8 cellular contexts compared by ENCODE assay signal in the genomic region with DNA sequence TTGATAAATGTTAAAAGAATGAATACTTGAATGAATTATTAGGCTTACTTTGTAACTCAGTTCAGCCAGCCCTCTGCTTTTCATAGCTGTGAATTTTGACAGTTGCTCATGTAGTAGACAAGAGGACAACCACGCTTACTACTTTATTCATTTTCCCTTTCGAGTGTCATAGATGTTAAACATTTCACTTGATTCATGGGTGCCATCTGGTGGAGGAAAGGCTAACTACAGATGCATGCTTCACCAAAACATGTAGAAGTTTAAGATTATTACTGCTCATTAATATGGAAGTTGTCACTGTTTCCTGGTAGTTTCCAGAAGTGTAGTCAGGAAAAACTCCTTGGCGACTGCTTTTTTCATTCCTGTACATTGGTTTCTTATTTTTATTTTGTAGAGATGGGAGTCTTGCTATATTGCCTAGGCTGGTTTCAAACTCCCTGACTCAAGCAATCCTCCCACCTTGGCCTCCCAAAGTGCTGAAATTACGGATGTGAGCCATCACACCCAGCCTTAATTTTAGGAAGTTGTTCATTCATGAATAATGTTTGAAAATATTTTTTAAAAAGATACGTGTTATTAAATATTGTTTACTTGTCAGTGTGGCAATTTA.
DNase-seq lines count a peak whose midpoint lies in the region; ATAC-seq, FAIRE-seq and TF ChIP-seq lines count a peak whose summit lies in the region.

No MANE protein-coding gene starts in this region.

- H3K4me1 ChIP-seq in HepG2 (ENCODE audit: insufficient read depth, low read length): no peaks in the 10 kb centered on the region

- H3K27ac ChIP-seq in HepG2 (ENCODE audit: extremely low read length, insufficient read depth, low read length): no peak overlapping the region

- FAIRE-seq in bronchial epithelial cell (lab: Jason Lieb, UNC) (no peak), HepG2 (lab: Jason Lieb, UNC) (peak; percentile 79)

- POLR2A ChIA-PET in HepG2 (lab: Yijun Ruan, JAX): no interaction called here

- H3K4me3 ChIP-seq in bronchial epithelial cell (ENCODE audit: low read depth, low read length): no peak overlapping the region
- no peak overlapping the region for H3K4me3 ChIP-seq in HepG2 (replicated peaks in 1 of 3; ENCODE audit: insufficient read depth in 1 of 3, low read depth in 2 of 3, low read length in 3 of 3)

- WGBS in HepG2 (ENCODE audit: low lambda C conversion rate): 13% methylated on average over 5 of the region's 5 CpGs

- H3K36me3 ChIP-seq in bronchial epithelial cell (ENCODE audit: control insufficient read depth, insufficient read depth, low read length): no peaks in the 10 kb centered on the region
- no peaks in the 10 kb centered on the region for H3K36me3 ChIP-seq in HepG2 (replicated peaks in 1 of 2; ENCODE audit: control insufficient read depth in 1 of 2, insufficient read depth in 2 of 2, low read length in 2 of 2)

- intact Hi-C loops in HepG2 (cut with micrococcal nuclease; ENCODE audit: unreplicated experiment): loop anchor here (1.0 to 5.0 kb wide), 5 partner anchors 21 to 480 kb away; no protein-coding TSS in a partner anchor

- CTCF ChIA-PET in HepG2 (lab: Yijun Ruan, JAX; ENCODE audit: low intra/inter-chr PET ratio, low total read pairs): interaction anchor here (1.0 to 2.1 kb wide), 5 partner anchors 11 to 255 kb away, joined by 3 to 21 read pairs (median 11); no protein-coding TSS in a partner anchor

- H3K79me2 ChIP-seq in HepG2 (ENCODE audit: insufficient read depth, low read length): no peaks in the 10 kb centered on the region

- no peak overlapping the region for H3K9ac ChIP-seq in HepG2 (ENCODE audit: insufficient read depth, low read depth, low read length)

- TF ChIP-seq POLR2A in HepG2 (IDR thresholded peaks at IDR 0.05; ENCODE audit: insufficient read depth in 1 of 2, low read depth in 2 of 2, low read length in 2 of 2): no peak

- H4K20me1 ChIP-seq in HepG2 (ENCODE audit: insufficient read depth, low read length): no peaks in the 10 kb centered on the region

- H3K9me3 ChIP-seq in HepG2 (ENCODE audit: low read length): no peaks in the 10 kb centered on the region

- H3K27me3 ChIP-seq in bronchial epithelial cell (ENCODE audit: control insufficient read depth, insufficient read depth, low read length) (no peaks in the 10 kb centered on the region), HepG2 (ENCODE audit: control insufficient read depth in 1 of 2, insufficient read depth in 2 of 2, low read length in 2 of 2) (no peaks in the 10 kb centered on the region)

- in situ Hi-C loops in HepG2 (cut with HindIII; ENCODE audit: extremely low pct_ligation_motif_present, low pct_unique_long_range_greater_than_20kb): no loop called here

- ATAC-seq in GM18909 (IDR thresholded peaks at IDR 0.05; ENCODE audit: poor library complexity, unreplicated experiment): peak; percentile 95
- ATAC-seq in HG03097 (IDR thresholded peaks at IDR 0.05; ENCODE audit: low FRiP score, unreplicated experiment): peak; percentile 77
- ATAC-seq in HepG2: peak; percentile 79

- TF ChIP-seq EP300 in HepG2 (IDR thresholded peaks at IDR 0.05; ENCODE audit: low read depth in 2 of 2, low read length in 2 of 2) (no peak), HepG2 (CRISPR knock-in tag; IDR thresholded peaks at IDR 0.05; ENCODE audit: borderline replicate concordance) (no peak)

- H3K4me2 ChIP-seq in HepG2 (ENCODE audit: low read depth, low read length): no peak overlapping the region

- peak; percentile 32; the same call in 1 of the 2 replicates for TF ChIP-seq RAD21 in HepG2 (CRISPR knock-in tag; IDR thresholded peaks at IDR 0.05)

- peak; percentile 70 for TF ChIP-seq CTCF in bronchial epithelial cell (IDR thresholded peaks at IDR 0.05; ENCODE audit: insufficient read depth, low read length, severe bottlenecking)
- peak; percentile 78 for TF ChIP-seq CTCF in HepG2 (CRISPR knock-in tag; IDR thresholded peaks at IDR 0.05)

- no peak overlapping the region for H2AFZ ChIP-seq in HepG2 (ENCODE audit: low read length)

- peak in 4 of 5 experiments; percentile 18 to 64 (median 38) for DNase-seq in T-helper 2 cell
- DNase-seq in bronchial epithelial cell (ENCODE audit: low read depth): peak; percentile 68
- peak; percentile 61 for DNase-seq in HepG2 (ENCODE audit: low spot score)
- peak; percentile 59 for DNase-seq in stimulated activated CD8-positive, alpha-beta memory T cell treated with anti-CD3 and anti-CD28 coated beads, Interleukin-12 subunit alpha, Interleukin-12 subunit beta, amount 100 ng/mL, for 1 hour (ENCODE audit: low read depth)
- no peak for DNase-seq in NCI-H2171 treated with DMSO at 0.1 percent for 48 hours (lab: John Stamatoyannopoulos, UW)
- no peak for DNase-seq in occipital lobe (lab: John Stamatoyannopoulos, UW)

- no TSS peak for BruUV-seq in HepG2 (replicated peaks; lab: Mats Ljungman, UMichigan)

TF ChIP-seq in HepG2, 621 proteins besides CTCF, POLR2A, EP300 and RAD21:
- TF ChIP-seq STAG1 (CRISPR knock-in tag; IDR thresholded peaks at IDR 0.05) (peak; percentile 76), ESRRA (CRISPR knock-in tag; IDR thresholded peaks at IDR 0.05; ENCODE audit: low read depth) (no peak), SMC3 (IDR thresholded peaks at IDR 0.05; ENCODE audit: low read length) (peak; percentile 72), SP1 (IDR thresholded peaks at IDR 0.05) (no peak), SP1 (CRISPR knock-in tag; IDR thresholded peaks at IDR 0.05) (no peak)

Comparison
In these comparisons a context has a peak if more than half of its experiments do, and no peak if none do; other contexts are left out.
1. DNase-seq: peak in T-helper 2 cell (4 of 5), bronchial epithelial cell (single experiment), HepG2 (single experiment) and stimulated activated CD8-positive, alpha-beta memory T cell treated with anti-CD3 and anti-CD28 coated beads, Interleukin-12 subunit alpha, Interleukin-12 subunit beta, amount 100 ng/mL, for 1 hour (single experiment); none in NCI-H2171 treated with DMSO at 0.1 percent for 48 hours (single experiment) and occipital lobe (single experiment).
2. Peak in every context shown above with its lines, with median percentiles within 50 percentile points of each other: ATAC-seq.